In genomic region chr4:73523126-73523525, GRCh38 we compare ENCODE assay signal across 19 cellular contexts. TPM values are rescaled to one million over a fixed set of nuclear protein-coding genes. Genes with fewer than 3 reads are reported as not detected.
"Had no signal": no experiment of that assay in that cellular context is flagged by ENCODE, and none has a peak within 500 bp of the region (broad histone marks: within the 10 kb centered on the region; RNA-seq: fewer than 3 reads in every experiment).

No MANE protein-coding gene starts in this region.

- H3K27ac ChIP-seq: ascending aorta, dorsolateral prefrontal cortex, left lung, neutrophil, thoracic aorta had no signal

- H3K4me1 ChIP-seq: ascending aorta, left lung had no signal

- H3K27me3 ChIP-seq: ascending aorta, dorsolateral prefrontal cortex, left lung, neutrophil had no signal

- H3K36me3 ChIP-seq: ascending aorta, left lung, neutrophil, thoracic aorta had no signal

- H3K4me3 ChIP-seq: ascending aorta, dorsolateral prefrontal cortex, left lung, thoracic aorta had no signal

- DNase-seq: activated CD4-positive, alpha-beta memory T cell treated with anti-CD3 and anti-CD28 coated beads, Interleukin-2, amount 10 ng/mL, durations not matched to agents 7 days and 5 days; activated CD4-positive, alpha-beta T cell treated with anti-CD3 and anti-CD28 coated beads for 4 hours; activated naive CD4-positive, alpha-beta T cell treated with anti-CD3 and anti-CD28 coated beads, Interleukin-2, amount 10 ng/mL, durations not matched to agents 7 days and 5 days; activated T-cell treated with anti-CD3 and anti-CD28 coated beads, Interleukin-2, amount 50 U/mL, for 24 hours; dorsolateral prefrontal cortex; hippocampal formation; kidney; left lung; mesenchymal stem cell; natural killer cell; retina had no signal

- ATAC-seq: esophagus mucosa; left lung; natural killer cell; stimulated activated effector memory CD8-positive, alpha-beta T cell treated with anti-CD3 and anti-CD28 coated beads, Interleukin-12 subunit alpha, Interleukin-12 subunit beta, amount 100 ng/mL, for 72 hours; WTC11 had no signal

RNA-seq across cellular contexts. Expression of gene AFM, which starts 41.6 kb away (rescaled TPM):
- total RNA-seq: activated CD4-positive, alpha-beta memory T cell treated with anti-CD3 and anti-CD28 coated beads, Interleukin-2, amount 10 ng/mL, durations not matched to agents 7 days and 5 days; ascending aorta; esophagus mucosa; glomerular endothelial cell; kidney; left lung; natural killer cell; thoracic aorta; ureter; WTC11 had no signal
